Comparison of ENCODE assay signal across 1 cellular context in the genomic region with DNA sequence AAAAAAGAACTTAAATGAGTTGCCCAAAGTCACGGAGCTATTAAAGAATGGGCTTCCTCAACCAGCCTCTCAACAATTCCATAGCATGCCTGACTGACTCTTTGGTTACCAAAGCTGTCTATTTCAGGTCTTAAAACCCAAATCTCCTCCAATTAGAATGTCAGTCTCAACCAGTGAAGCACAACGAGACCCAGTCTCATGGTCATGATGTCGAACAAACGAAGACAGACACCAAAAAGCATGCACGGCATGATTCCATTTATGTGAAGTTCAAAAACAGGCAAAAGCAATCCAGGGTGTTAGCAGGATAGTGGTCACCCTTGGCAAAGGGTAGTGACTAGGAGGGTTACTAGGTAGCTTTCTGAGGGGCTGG.
TF ChIP-seq lines count a peak whose summit lies in the region.

No MANE protein-coding gene starts in this region.

TF ChIP-seq in HCT116, 20 proteins besides CTCF, POLR2A, EP300 and RAD21:
- no peak for TF ChIP-seq SP1 (IDR thresholded peaks at IDR 0.05; ENCODE audit: low read depth)
- no peak for TF ChIP-seq ELF1 (IDR thresholded peaks at IDR 0.05; ENCODE audit: borderline replicate concordance, low read depth)
- TF ChIP-seq SRF (IDR thresholded peaks at IDR 0.05; ENCODE audit: low read depth): no peak
- no peak for TF ChIP-seq EGR1 (IDR thresholded peaks at IDR 0.05; ENCODE audit: low read depth)
- no peak for TF ChIP-seq MAX (IDR thresholded peaks at IDR 0.05)
- no peak for TF ChIP-seq TCF7L2 (IDR thresholded peaks at IDR 0.05; ENCODE audit: borderline replicate concordance, extremely low read depth, insufficient read depth, insufficient read length)
- TF ChIP-seq YY1 (IDR thresholded peaks at IDR 0.05; ENCODE audit: extremely low read depth, insufficient replicate concordance, low read depth, low read length): no peak
- no peak for TF ChIP-seq EZH2 (IDR thresholded peaks at IDR 0.05)
- TF ChIP-seq CEBPB (IDR thresholded peaks at IDR 0.05; ENCODE audit: low read depth): no peak
